Comparison of ENCODE assay signal across 1 cellular context in the genomic region with DNA sequence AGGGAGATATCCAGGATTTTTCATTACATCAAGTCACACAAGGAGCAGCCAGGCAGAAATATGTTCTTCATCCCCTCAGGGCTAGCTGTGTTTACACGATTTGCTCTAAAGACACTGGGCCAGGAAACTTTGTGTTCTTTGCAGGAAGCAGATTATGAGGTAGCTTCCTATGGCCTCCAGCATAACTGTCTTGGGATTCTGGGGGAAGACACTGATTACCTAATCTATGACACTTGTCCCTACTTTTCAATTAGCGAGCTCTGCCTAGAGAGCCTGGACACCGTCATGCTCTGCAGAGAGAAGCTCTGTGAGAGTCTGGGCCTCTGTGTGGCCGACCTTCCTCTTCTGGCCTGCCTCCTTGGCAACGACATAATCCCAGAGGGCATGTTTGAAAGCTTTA.
TF ChIP-seq lines count a peak whose summit lies in the region.

No MANE protein-coding gene starts in this region.

TF ChIP-seq in WTC11, 78 proteins besides CTCF, POLR2A, EP300 and RAD21:
- no peak for TF ChIP-seq AR (CRISPR knock-in tag; IDR thresholded peaks at IDR 0.05)
- no peak for TF ChIP-seq FOXJ3 (CRISPR knock-in tag; IDR thresholded peaks at IDR 0.05; ENCODE audit: borderline replicate concordance)
- no peak for TF ChIP-seq ZNF138 (CRISPR knock-in tag; conservative IDR thresholded peaks at IDR 0.05)
- TF ChIP-seq TCF7 (CRISPR knock-in tag; IDR thresholded peaks at IDR 0.05; ENCODE audit: low read depth) = no peak
- TF ChIP-seq TEAD4 (CRISPR knock-in tag; IDR thresholded peaks at IDR 0.05) = no peak
- no peak for TF ChIP-seq ZNF121 (CRISPR knock-in tag; IDR thresholded peaks at IDR 0.05)
- TF ChIP-seq, protein P1, sequence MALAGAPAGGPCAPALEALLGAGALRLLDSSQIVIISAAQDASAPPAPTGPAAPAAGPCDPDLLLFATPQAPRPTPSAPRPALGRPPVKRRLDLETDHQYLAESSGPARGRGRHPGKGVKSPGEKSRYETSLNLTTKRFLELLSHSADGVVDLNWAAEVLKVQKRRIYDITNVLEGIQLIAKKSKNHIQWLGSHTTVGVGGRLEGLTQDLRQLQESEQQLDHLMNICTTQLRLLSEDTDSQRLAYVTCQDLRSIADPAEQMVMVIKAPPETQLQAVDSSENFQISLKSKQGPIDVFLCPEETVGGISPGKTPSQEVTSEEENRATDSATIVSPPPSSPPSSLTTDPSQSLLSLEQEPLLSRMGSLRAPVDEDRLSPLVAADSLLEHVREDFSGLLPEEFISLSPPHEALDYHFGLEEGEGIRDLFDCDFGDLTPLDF (CRISPR knock-in tag; IDR thresholded peaks at IDR 0.05) = no peak
- TF ChIP-seq NR3C1 (CRISPR knock-in tag; conservative IDR thresholded peaks at IDR 0.05; ENCODE audit: low read depth) = no peak
- TF ChIP-seq ZNF219 (CRISPR knock-in tag; IDR thresholded peaks at IDR 0.05; ENCODE audit: borderline replicate concordance) = no peak
- TF ChIP-seq CREB1 (CRISPR knock-in tag; IDR thresholded peaks at IDR 0.05) = no peak
- TF ChIP-seq NR2C2 (CRISPR knock-in tag; IDR thresholded peaks at IDR 0.05) = no peak
- no peak for TF ChIP-seq SOX15 (CRISPR knock-in tag; IDR thresholded peaks at IDR 0.05)
- TF ChIP-seq, protein P2, sequence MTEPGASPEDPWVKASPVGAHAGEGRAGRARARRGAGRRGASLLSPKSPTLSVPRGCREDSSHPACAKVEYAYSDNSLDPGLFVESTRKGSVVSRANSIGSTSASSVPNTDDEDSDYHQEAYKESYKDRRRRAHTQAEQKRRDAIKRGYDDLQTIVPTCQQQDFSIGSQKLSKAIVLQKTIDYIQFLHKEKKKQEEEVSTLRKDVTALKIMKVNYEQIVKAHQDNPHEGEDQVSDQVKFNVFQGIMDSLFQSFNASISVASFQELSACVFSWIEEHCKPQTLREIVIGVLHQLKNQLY (CRISPR knock-in tag; IDR thresholded peaks at IDR 0.05) = no peak
- TF ChIP-seq E2F5 (CRISPR knock-in tag; IDR thresholded peaks at IDR 0.05) = no peak
- TF ChIP-seq CBFB (CRISPR knock-in tag; IDR thresholded peaks at IDR 0.05; ENCODE audit: low read depth) = no peak
- TF ChIP-seq, protein P3, sequence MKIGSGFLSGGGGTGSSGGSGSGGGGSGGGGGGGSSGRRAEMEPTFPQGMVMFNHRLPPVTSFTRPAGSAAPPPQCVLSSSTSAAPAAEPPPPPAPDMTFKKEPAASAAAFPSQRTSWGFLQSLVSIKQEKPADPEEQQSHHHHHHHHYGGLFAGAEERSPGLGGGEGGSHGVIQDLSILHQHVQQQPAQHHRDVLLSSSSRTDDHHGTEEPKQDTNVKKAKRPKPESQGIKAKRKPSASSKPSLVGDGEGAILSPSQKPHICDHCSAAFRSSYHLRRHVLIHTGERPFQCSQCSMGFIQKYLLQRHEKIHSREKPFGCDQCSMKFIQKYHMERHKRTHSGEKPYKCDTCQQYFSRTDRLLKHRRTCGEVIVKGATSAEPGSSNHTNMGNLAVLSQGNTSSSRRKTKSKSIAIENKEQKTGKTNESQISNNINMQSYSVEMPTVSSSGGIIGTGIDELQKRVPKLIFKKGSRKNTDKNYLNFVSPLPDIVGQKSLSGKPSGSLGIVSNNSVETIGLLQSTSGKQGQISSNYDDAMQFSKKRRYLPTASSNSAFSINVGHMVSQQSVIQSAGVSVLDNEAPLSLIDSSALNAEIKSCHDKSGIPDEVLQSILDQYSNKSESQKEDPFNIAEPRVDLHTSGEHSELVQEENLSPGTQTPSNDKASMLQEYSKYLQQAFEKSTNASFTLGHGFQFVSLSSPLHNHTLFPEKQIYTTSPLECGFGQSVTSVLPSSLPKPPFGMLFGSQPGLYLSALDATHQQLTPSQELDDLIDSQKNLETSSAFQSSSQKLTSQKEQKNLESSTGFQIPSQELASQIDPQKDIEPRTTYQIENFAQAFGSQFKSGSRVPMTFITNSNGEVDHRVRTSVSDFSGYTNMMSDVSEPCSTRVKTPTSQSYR (CRISPR knock-in tag; IDR thresholded peaks at IDR 0.05) = no peak
- no peak for TF ChIP-seq ZMAT4 (CRISPR knock-in tag; IDR thresholded peaks at IDR 0.05)
- TF ChIP-seq, protein P4, sequence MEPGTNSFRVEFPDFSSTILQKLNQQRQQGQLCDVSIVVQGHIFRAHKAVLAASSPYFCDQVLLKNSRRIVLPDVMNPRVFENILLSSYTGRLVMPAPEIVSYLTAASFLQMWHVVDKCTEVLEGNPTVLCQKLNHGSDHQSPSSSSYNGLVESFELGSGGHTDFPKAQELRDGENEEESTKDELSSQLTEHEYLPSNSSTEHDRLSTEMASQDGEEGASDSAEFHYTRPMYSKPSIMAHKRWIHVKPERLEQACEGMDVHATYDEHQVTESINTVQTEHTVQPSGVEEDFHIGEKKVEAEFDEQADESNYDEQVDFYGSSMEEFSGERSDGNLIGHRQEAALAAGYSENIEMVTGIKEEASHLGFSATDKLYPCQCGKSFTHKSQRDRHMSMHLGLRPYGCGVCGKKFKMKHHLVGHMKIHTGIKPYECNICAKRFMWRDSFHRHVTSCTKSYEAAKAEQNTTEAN (CRISPR knock-in tag; IDR thresholded peaks at IDR 0.05) = no peak
